In genomic region chr11:71454470-71455113, GRCh38 we compare ENCODE assay signal across 9 cellular contexts. TPM values are rescaled to one million over a fixed set of nuclear protein-coding genes. Genes with fewer than 3 reads are reported as not detected.
DNase-seq lines count a peak whose midpoint lies in the region; ATAC-seq, FAIRE-seq and TF ChIP-seq lines count a peak whose summit lies in the region.
"Had no signal": no experiment of that assay in that cellular context is flagged by ENCODE, and none has a peak within 500 bp of the region (broad histone marks: within the 10 kb centered on the region; RNA-seq: fewer than 3 reads in every experiment).

No MANE protein-coding gene starts in this region.

- no peak for ATAC-seq in Right ventricle myocardium superior (ENCODE audit: poor library complexity)
- ATAC-seq in right cardiac atrium: no peak
- no peak for ATAC-seq in GM21381 (IDR thresholded peaks at IDR 0.05; ENCODE audit: unreplicated experiment)

- peak overlapping the region; percentile 92 for H3K4me3 Mint-ChIP-seq in T-helper 1 cell treated with Interleukin-12 subunit alpha and Interleukin-12 subunit beta and Interleukin-4 antibody, amounts not matched to agents 30 μg/mL and 1 μg/mL, for 36 hours

- H3K9me3 Mint-ChIP-seq in T-helper 1 cell treated with Interleukin-12 subunit alpha and Interleukin-12 subunit beta and Interleukin-4 antibody, amounts not matched to agents 30 μg/mL and 1 μg/mL, for 36 hours: no peaks in the 10 kb centered on the region

- peaks cover 2% of the 10 kb centered on the region for H3K4me1 ChIP-seq in right cardiac atrium (ENCODE audit: control insufficient read depth, insufficient read depth, low read length)
- peaks cover 0 to 26% (median 18%) of the 10 kb centered on the region in 4 donors for H3K4me1 ChIP-seq in tibial artery

- peak; percentile 56 for TF ChIP-seq CTCF in epithelial cell of esophagus (IDR thresholded peaks at IDR 0.05; ENCODE audit: insufficient read depth, low read depth, low read length, missing control alignments)
- TF ChIP-seq CTCF in tibial artery (IDR thresholded peaks at IDR 0.05): no peak

- H3K4me3 ChIP-seq in right cardiac atrium (ENCODE audit: low read length) (no peak overlapping the region), epithelial cell of esophagus (ENCODE audit: low read length) (no peak overlapping the region), tibial artery (peak overlapping the region; percentile 83 to 84)

- no peak for TF ChIP-seq POLR2A in GM12891 (IDR thresholded peaks at IDR 0.05; ENCODE audit: low read depth, low read length)

- no peaks in the 10 kb centered on the region for H3K27me3 Mint-ChIP-seq in T-helper 1 cell treated with Interleukin-12 subunit alpha and Interleukin-12 subunit beta and Interleukin-4 antibody, amounts not matched to agents 30 μg/mL and 1 μg/mL, for 36 hours (ENCODE audit: low read depth)

- peaks cover 30% of the 10 kb centered on the region for H3K36me3 Mint-ChIP-seq in T-helper 1 cell treated with Interleukin-12 subunit alpha and Interleukin-12 subunit beta and Interleukin-4 antibody, amounts not matched to agents 30 μg/mL and 1 μg/mL, for 36 hours (ENCODE audit: low read depth)

- H3K9me3 ChIP-seq in right cardiac atrium (ENCODE audit: control insufficient read depth, low read length) (no peaks in the 10 kb centered on the region), tibial artery (no peaks in the 10 kb centered on the region)

- FAIRE-seq in GM12891 (lab: Jason Lieb, UNC): no peak

- intact Hi-C loops in Right ventricle myocardium superior (cut with DNase I): no loop called here
- intact Hi-C loops in right cardiac atrium (cut with DNase I): no loop called here
- intact Hi-C loops in tibial artery (cut with DNase I; ENCODE audit: low total_unique reads): no loop called here

- peak overlapping the region; percentile 21 for H3K27ac Mint-ChIP-seq in T-helper 1 cell treated with Interleukin-12 subunit alpha and Interleukin-12 subunit beta and Interleukin-4 antibody, amounts not matched to agents 30 μg/mL and 1 μg/mL, for 36 hours

- H3K27ac ChIP-seq in right cardiac atrium (ENCODE audit: low read length) (no peak overlapping the region), tibial artery (no peak overlapping the region)

- peaks cover 43 to 47% (median 43%) of the 10 kb centered on the region in 3 donors for H3K36me3 ChIP-seq in tibial artery

- peak; percentile 4 for DNase-seq in Right ventricle myocardium superior
- no peak for DNase-seq in right cardiac atrium
- DNase-seq in epithelial cell of esophagus (ENCODE audit: low read depth): peak; percentile 72
- no peak for DNase-seq in tibial artery
- DNase-seq in COLO829 (ENCODE audit: low spot score): no peak
- no peak for DNase-seq in GM12891 (ENCODE audit: insufficient read length, low spot score)
- DNase-seq: NCI-H1694 had no signal

- peaks cover 50% of the 10 kb centered on the region for H3K4me1 Mint-ChIP-seq in T-helper 1 cell treated with Interleukin-12 subunit alpha and Interleukin-12 subunit beta and Interleukin-4 antibody, amounts not matched to agents 30 μg/mL and 1 μg/mL, for 36 hours (ENCODE audit: low read depth)

- H3K27me3 ChIP-seq in right cardiac atrium (ENCODE audit: control insufficient read depth, insufficient read depth) (no peaks in the 10 kb centered on the region), tibial artery (no peaks in the 10 kb centered on the region)

- WGBS in right cardiac atrium: 72% methylated on average over 7 of the region's 7 CpGs

TF ChIP-seq in GM12891, 5 proteins besides CTCF, POLR2A, EP300 and RAD21:
- no peak for TF ChIP-seq SPI1 (IDR thresholded peaks at IDR 0.05; ENCODE audit: low read depth, low read length)

RNA-seq across cellular contexts. Expression of gene NADSYN1, which starts 1.6 kb away (rescaled TPM):
- 18.5 TPM for total RNA-seq in Right ventricle myocardium superior
- 10 to 100 TPM; 23.0 to 28.2 (median 26.4) TPM for total RNA-seq in right cardiac atrium
- 21.5 TPM for polyA plus RNA-seq in right cardiac atrium
- polyA plus RNA-seq in GM12891 (2012; ENCODE audit: low read depth, missing spikeins): 84.1 TPM

RNA-seq across cellular contexts. Expression of gene DHCR7, which starts 6.4 kb away (rescaled TPM):
- total RNA-seq in Right ventricle myocardium superior (48.5 TPM), right cardiac atrium (10 to 100 TPM; 52.7 to 73.5 (median 60.9) TPM)
- polyA plus RNA-seq in right cardiac atrium: 28.7 TPM
- 42.5 TPM for polyA plus RNA-seq in GM12891 (2012; ENCODE audit: low read depth, missing spikeins)

Comparison
In these comparisons a context has a peak if more than half of its experiments do, and no peak if none do; other contexts are left out.
1. DNase-seq: peak in Right ventricle myocardium superior (single experiment) and epithelial cell of esophagus (single experiment); none in right cardiac atrium (0 of 3), tibial artery (0 of 2), COLO829 (single experiment) and GM12891 (single experiment).
2. H3K4me3 ChIP-seq: peak in tibial artery (2 of 2); none in right cardiac atrium (single experiment) and epithelial cell of esophagus (single experiment).